ENCODE assay signal across 1 cellular context in genomic region chr3:11134794-11135193, GRCh38.
TF ChIP-seq lines count a peak whose summit lies in the region.

No MANE protein-coding gene starts in this region.

TF ChIP-seq in HCT116, 20 proteins besides CTCF, POLR2A, EP300 and RAD21 (continued from another document):
- no peak for TF ChIP-seq REST (IDR thresholded peaks at IDR 0.05; ENCODE audit: low read depth)
- no peak for TF ChIP-seq CBX3 (IDR thresholded peaks at IDR 0.05; ENCODE audit: low read depth)
- TF ChIP-seq CEBPB (IDR thresholded peaks at IDR 0.05; ENCODE audit: low read depth): no peak
- TF ChIP-seq FOSL1 (IDR thresholded peaks at IDR 0.05; ENCODE audit: low read depth): no peak
